Comparison of ENCODE assay signal across 8 cellular contexts in the genomic region with DNA sequence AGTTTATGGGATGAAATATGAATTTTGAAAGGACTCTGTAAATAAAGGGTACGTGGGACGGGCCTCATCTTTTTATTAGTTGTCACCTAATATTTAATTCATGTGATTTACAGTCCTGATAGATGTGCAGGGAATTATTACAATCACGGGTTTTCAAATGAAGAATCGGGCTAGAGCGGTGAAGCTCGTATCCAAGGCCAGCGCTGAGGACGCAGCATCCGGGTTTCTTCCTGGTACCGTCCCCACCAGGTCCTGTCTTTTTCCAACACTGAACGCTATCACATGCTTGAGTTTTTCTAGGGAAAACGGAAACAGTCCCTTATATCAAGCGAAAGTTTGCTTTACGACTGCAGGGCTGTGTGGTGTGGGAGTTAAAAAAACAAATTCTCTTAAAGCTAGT. TPM values are rescaled to one million over a fixed set of nuclear protein-coding genes. Genes with fewer than 3 reads are reported as not detected.
DNase-seq lines count a peak whose midpoint lies in the region; ATAC-seq, FAIRE-seq and TF ChIP-seq lines count a peak whose summit lies in the region.

No MANE protein-coding gene starts in this region.

- peaks cover 19% of the 10 kb centered on the region for H3K36me3 Mint-ChIP-seq in activated naive CD4-positive, alpha-beta T cell treated with anti-CD3 and anti-CD28 coated beads for 36 hours (ENCODE audit: low read depth)

- H3K27me3 ChIP-seq in H1 (replicated peaks in 1 of 4; ENCODE audit: control insufficient read depth in 3 of 4, extremely low read depth in 1 of 4, insufficient read depth in 3 of 4, low read length in 3 of 4), result no peaks in the 10 kb centered on the region
- no peaks in the 10 kb centered on the region for H3K27me3 ChIP-seq in upper lobe of left lung

- no peak overlapping the region for H2BK12ac ChIP-seq in H1 (ENCODE audit: low read depth, low read length)

- CTCF ChIA-PET in activated naive CD4-positive, alpha-beta T cell treated with anti-CD3 and anti-CD28 coated beads for 36 hours (lab: Charles Lee), result interaction anchor here (0.9 to 3.2 kb wide), 4 partner anchors 10 to 383 kb away, joined by 3 to 7 read pairs (median 3); no protein-coding TSS in a partner anchor
- CTCF ChIA-PET in H1 (lab: Charles Lee; ENCODE audit: partially characterized antibody), result interaction anchor here (0.6 to 2.2 kb wide), 8 partner anchors 9 to 303 kb away, joined by 3 to 10 read pairs (median 4); partner anchors contain the start of gene NDUFA6

- H2AFZ ChIP-seq in H1 (ENCODE audit: low read length), result no peak overlapping the region

- H3K9me3 Mint-ChIP-seq in activated naive CD4-positive, alpha-beta T cell treated with anti-CD3 and anti-CD28 coated beads for 36 hours, result no peaks in the 10 kb centered on the region

- H3K18ac ChIP-seq in H1 (ENCODE audit: extremely low read depth, low read length), result no peak overlapping the region

- peaks cover 2% of the 10 kb centered on the region for H3K23me2 ChIP-seq in H1 (ENCODE audit: low read depth, low read length)

- no peak overlapping the region for H3K23ac ChIP-seq in H1 (ENCODE audit: insufficient read length)

- no peak overlapping the region; the same call in 1 of the 2 replicates for H3K27ac ChIP-seq in H1 (ENCODE audit: low read depth, low read length)
- peak overlapping the region; percentile 95 to 99 (median 98) for H3K27ac ChIP-seq in upper lobe of left lung

- peak; percentile 36 for DNase-seq in activated naive CD4-positive, alpha-beta T cell treated with anti-CD3 and anti-CD28 coated beads for 36 hours
- no peak for DNase-seq in activated naive CD4-positive, alpha-beta T cell (lab: John Stamatoyannopoulos, UW)
- DNase-seq in H1 (ENCODE audit: low read depth in 1 of 2, low spot score in 2 of 2) (no peak), mesenteric fat pad (ENCODE audit: low spot score) (peak; percentile 39), upper lobe of left lung (peak in 1 of 2 donors; percentile 57)
- DNase-seq in stimulated activated CD4-positive, alpha-beta T cell treated with anti-CD3 and anti-CD28 coated beads, Interleukin-4, amount 100 ng/mL, for 1 hour, result no peak

- H4K5ac ChIP-seq in H1 (ENCODE audit: insufficient read length, low read depth, low read length), result no peak overlapping the region

- no peaks in the 10 kb centered on the region for H4K20me1 ChIP-seq in H1 (replicated peaks in 1 of 2; ENCODE audit: control insufficient read depth in 1 of 2, insufficient read depth in 2 of 2, low read length in 2 of 2)

- H2BK20ac ChIP-seq in H1 (ENCODE audit: low read length), result no peak overlapping the region

- peaks cover 3% of the 10 kb centered on the region; the same call in 1 of the 2 replicates for H3K79me1 ChIP-seq in H1 (ENCODE audit: low read depth, low read length)

- no peak overlapping the region for H3K56ac ChIP-seq in H1 (replicated peaks; ENCODE audit: insufficient read length, low read depth, low read length)

- H3K4me1 ChIP-seq in H1 (replicated peaks in 1 of 4; ENCODE audit: control insufficient read depth in 3 of 4, insufficient read depth in 4 of 4, low read length in 3 of 4) (peaks cover 0 to 4% (median 1%) of the 10 kb centered on the region in 4 experiments; a peak in 4 of 7 replicates), upper lobe of left lung (peaks cover 20 to 36% (median 25%) of the 10 kb centered on the region in 4 donors)

- H3K36me3 ChIP-seq in H1 (ENCODE audit: control insufficient read depth in 2 of 4, insufficient read depth in 4 of 4, low read length in 3 of 4) (peaks cover 3 to 15% (median 7%) of the 10 kb centered on the region in 4 experiments; a peak in 5 of 8 replicates), upper lobe of left lung (peaks cover 0 to 69% (median 33%) of the 10 kb centered on the region in 4 donors)

- intact Hi-C loops in activated naive CD4-positive, alpha-beta T cell treated with anti-CD3 and anti-CD28 coated beads for 36 hours (cut with micrococcal nuclease), result loop anchor here (1.0 kb wide), 2 partner anchors 10 to 459 kb away; partner anchors contain the start of genes DESI1, NDUFA6 and XRCC6

- POLR2A ChIA-PET in H1 (lab: Charles Lee; ENCODE audit: partially characterized antibody), result interaction anchor here (0.7 to 8.9 kb wide), 9 partner anchors 10 to 197 kb away, joined by 3 to 94 read pairs (median 5); partner anchors contain the start of genes NAGA and NDUFA6

- peak overlapping the region; percentile 65 to 87 (median 78) for H3K4me3 ChIP-seq in H1 (ENCODE audit: extremely low read depth in 1 of 4, insufficient read depth in 2 of 4, low read depth in 3 of 4, low read length in 4 of 4)
- H3K4me3 ChIP-seq in upper lobe of left lung, result peak overlapping the region; percentile 65 to 80 (median 70)

- peak overlapping the region; percentile 12; the same call in 1 of the 2 replicates for H2BK5ac ChIP-seq in H1 (ENCODE audit: low read depth, low read length)

- H3K14ac ChIP-seq in H1 (ENCODE audit: insufficient read length), result no peak overlapping the region

- no peaks in the 10 kb centered on the region for H3K27me3 Mint-ChIP-seq in activated naive CD4-positive, alpha-beta T cell treated with anti-CD3 and anti-CD28 coated beads for 36 hours (ENCODE audit: low read depth)

- peak overlapping the region in 3 of 4 experiments; percentile 71 to 96 (median 91); a peak in 4 of 7 replicates for H3K9ac ChIP-seq in H1 (replicated peaks in 1 of 4; ENCODE audit: extremely low read depth in 1 of 4, low read depth in 3 of 4, low read length in 3 of 4)

- no peak for FAIRE-seq in H1 (lab: Jason Lieb, UNC)

- ATAC-seq in SK-N-SH treated with all-trans-retinoic acid at 6 μM for 48 hours, result peak; percentile 48
- ATAC-seq in upper lobe of left lung (ENCODE audit: low FRiP score in 2 of 2), result no peak
- ATAC-seq in GM19467 (IDR thresholded peaks at IDR 0.05; ENCODE audit: unreplicated experiment), result no peak

- H4K91ac ChIP-seq in H1 (replicated peaks; ENCODE audit: insufficient read length, low read length), result no peak overlapping the region

- H3K4me3 Mint-ChIP-seq in activated naive CD4-positive, alpha-beta T cell treated with anti-CD3 and anti-CD28 coated beads for 36 hours, result peak overlapping the region; percentile 95

- no peak overlapping the region for H3K4ac ChIP-seq in H1 (replicated peaks; ENCODE audit: insufficient read length, low read depth, low read length)

- TF ChIP-seq CTCF in H1 (IDR thresholded peaks at IDR 0.05; ENCODE audit: control extremely low read depth in 1 of 3, insufficient read depth in 1 of 3, low read depth in 1 of 3, low read length in 3 of 3) (no peak), upper lobe of left lung (IDR thresholded peaks at IDR 0.05) (peak in 1 of 6 experiments; percentile 6)

- 36% methylated on average over 14 of the region's 14 CpGs; no CpG with 5 or more reads in 1 of the 2 experiments for WGBS in H1 (ENCODE audit: extremely low coverage in 1 of 2, insufficient coverage in 1 of 2, insufficient read length in 1 of 2, insufficient replicate concordance in 2 of 2, low coverage in 1 of 2, low lambda C conversion rate in 2 of 2, missing lambda C conversion rate in 1 of 2), 2 experiments
- 0 to 3% methylated on average over 14 of the region's 14 CpGs for WGBS in upper lobe of left lung, 2 donors

- no peaks in the 10 kb centered on the region for H3K9me3 ChIP-seq in H1 (ENCODE audit: insufficient read depth in 2 of 2, low read depth in 1 of 2, low read length in 1 of 2)
- no peaks in the 10 kb centered on the region for H3K9me3 ChIP-seq in upper lobe of left lung

- H3K4me2 ChIP-seq in H1 (ENCODE audit: insufficient read depth in 1 of 2, low read depth in 2 of 2, low read length in 2 of 2), result peak overlapping the region; percentile 82 to 86

- peaks cover 32% of the 10 kb centered on the region for H3K4me1 Mint-ChIP-seq in activated naive CD4-positive, alpha-beta T cell treated with anti-CD3 and anti-CD28 coated beads for 36 hours (ENCODE audit: low read depth)

- TF ChIP-seq RAD21 in H1 (IDR thresholded peaks at IDR 0.05 in 1 of 2, conservative IDR thresholded peaks at IDR 0.05 in 1 of 2; ENCODE audit: low read depth in 2 of 2, low read length in 2 of 2), result no peak

- peak overlapping the region; percentile 96 for H3K27ac Mint-ChIP-seq in activated naive CD4-positive, alpha-beta T cell treated with anti-CD3 and anti-CD28 coated beads for 36 hours

- TF ChIP-seq EP300 in H1 (IDR thresholded peaks at IDR 0.05; ENCODE audit: borderline replicate concordance in 1 of 2, low read depth in 2 of 2, low read length in 2 of 2) (no peak), upper lobe of left lung (IDR thresholded peaks at IDR 0.05) (no peak)

- H4K8ac ChIP-seq in H1 (ENCODE audit: extremely low read depth, insufficient read depth, low read length), result no peak overlapping the region

- TF ChIP-seq POLR2A in H1 (IDR thresholded peaks at IDR 0.05; ENCODE audit: control extremely low read depth in 1 of 2, low read depth in 2 of 2, low read length in 2 of 2), result no peak
- no peak for TF ChIP-seq POLR2A in upper lobe of left lung (IDR thresholded peaks at IDR 0.05)

- peaks cover 0 to 9% of the 10 kb centered on the region in 2 experiments; a peak in 2 of 4 replicates for H3K79me2 ChIP-seq in H1 (ENCODE audit: control insufficient read depth in 1 of 2, insufficient read depth in 2 of 2, low read length in 2 of 2)

- H2AK5ac ChIP-seq in H1 (ENCODE audit: low read depth, low read length), result no peak overlapping the region

- H2BK15ac ChIP-seq in H1 (ENCODE audit: low read length), result no peak overlapping the region

- H2BK120ac ChIP-seq in H1 (replicated peaks; ENCODE audit: low read depth, low read length), result no peak overlapping the region

RNA-seq across cellular contexts. Expression of gene SMDT1, which starts 0.8 kb away (rescaled TPM):
- 10 to 100 TPM; 50.2 to 56.2 TPM for total RNA-seq in activated naive CD4-positive, alpha-beta T cell treated with anti-CD3 and anti-CD28 coated beads for 36 hours
- total RNA-seq in H1 (2021; fragmentation: NEBNext Ultra II Directional; extraction: Animal tissue kit (Norgen Biotek cat#: 25700)), result 35.6 and 36.0 TPM in 2 replicates
- 34.9 and 40.7 TPM in 2 replicates for polyA plus RNA-seq in H1 (2011; rRNA removed)
- 24.5 TPM for polyA plus RNA-seq in H1 (2011; cell fraction: cytosol; rRNA removed)
- 19.7 TPM for polyA plus RNA-seq in H1 (2011; cell fraction: nucleus; rRNA removed)
- 36.3 to 59.7 TPM (median 47.1 TPM) in 4 replicates for polyA plus RNA-seq in H1 (2012, experiment 1 of 2)
- 15.3 TPM for polyA plus RNA-seq in H1 (2012, experiment 2 of 2)
- polyA plus RNA-seq in H1 (2013, experiment 1 of 2), result 21.7 TPM
- polyA plus RNA-seq in H1 (2013, experiment 2 of 2), result 22.2 TPM
- 2.6 and 5.5 TPM in 2 replicates for polyA minus RNA-seq in H1 (2011; rRNA and poly(A)+ RNA removed)
- 3.0 TPM for polyA minus RNA-seq in H1 (2011; cell fraction: cytosol; rRNA and poly(A)+ RNA removed)
- 10.3 TPM for polyA minus RNA-seq in H1 (2011; cell fraction: nucleus; rRNA and poly(A)+ RNA removed)
- total RNA-seq in mesenteric fat pad (69.3 TPM), upper lobe of left lung (100 to 1,000 TPM in 1 of 6 donors, 10 to 100 TPM in 5; 11.2 to 135 (median 27.2) TPM)

RNA-seq across cellular contexts. Expression of gene PHETA2, which starts 6.2 kb away (rescaled TPM):
- total RNA-seq in activated naive CD4-positive, alpha-beta T cell treated with anti-CD3 and anti-CD28 coated beads for 36 hours, result under 1 TPM; 0.74 to 0.86 TPM
- 7.4 and 8.0 TPM in 2 replicates for total RNA-seq in H1 (2021; fragmentation: NEBNext Ultra II Directional; extraction: Animal tissue kit (Norgen Biotek cat#: 25700))
- polyA plus RNA-seq in H1 (2011; rRNA removed), result 7.6 and 8.4 TPM in 2 replicates
- 9.3 TPM for polyA plus RNA-seq in H1 (2011; cell fraction: cytosol; rRNA removed)
- polyA plus RNA-seq in H1 (2011; cell fraction: nucleus; rRNA removed), result 9.5 TPM
- polyA plus RNA-seq in H1 (2012, experiment 1 of 2), result 6.3 to 9.1 TPM (median 8.2 TPM) in 4 replicates
- 10.9 TPM for polyA plus RNA-seq in H1 (2012, experiment 2 of 2)
- 3.1 TPM for polyA plus RNA-seq in H1 (2013, experiment 1 of 2)
- polyA plus RNA-seq in H1 (2013, experiment 2 of 2), result 3.5 TPM
- 3.6 and 4.8 TPM in 2 replicates for polyA minus RNA-seq in H1 (2011; rRNA and poly(A)+ RNA removed)
- 3.1 TPM for polyA minus RNA-seq in H1 (2011; cell fraction: cytosol; rRNA and poly(A)+ RNA removed)
- polyA minus RNA-seq in H1 (2011; cell fraction: nucleus; rRNA and poly(A)+ RNA removed), result 5.3 TPM
- total RNA-seq in mesenteric fat pad (11.0 TPM), upper lobe of left lung (10 to 100 TPM in 5 of 6 donors, 1 to 10 TPM in 1; 7.3 to 18.5 (median 13.6) TPM)

RNA-seq across cellular contexts. Expression of gene NAGA, which starts 9.7 kb away (rescaled TPM):
- total RNA-seq in activated naive CD4-positive, alpha-beta T cell treated with anti-CD3 and anti-CD28 coated beads for 36 hours, result 10 to 100 TPM; 14.6 to 15.9 TPM
- total RNA-seq in H1 (2021; fragmentation: NEBNext Ultra II Directional; extraction: Animal tissue kit (Norgen Biotek cat#: 25700)), result 14.7 and 14.8 TPM in 2 replicates
- 30.7 and 39.5 TPM in 2 replicates for polyA plus RNA-seq in H1 (2011; rRNA removed)
- 30.8 TPM for polyA plus RNA-seq in H1 (2011; cell fraction: cytosol; rRNA removed)
- 40.3 TPM for polyA plus RNA-seq in H1 (2011; cell fraction: nucleus; rRNA removed)
- 17.1 to 23.7 TPM (median 19.8 TPM) in 4 replicates for polyA plus RNA-seq in H1 (2012, experiment 1 of 2)
- 18.9 TPM for polyA plus RNA-seq in H1 (2012, experiment 2 of 2)
- 20.2 TPM for polyA plus RNA-seq in H1 (2013, experiment 1 of 2)
- polyA plus RNA-seq in H1 (2013, experiment 2 of 2), result 20.8 TPM
- polyA minus RNA-seq in H1 (2011; rRNA and poly(A)+ RNA removed), result 35.3 and 40.0 TPM in 2 replicates
- 18.3 TPM for polyA minus RNA-seq in H1 (2011; cell fraction: cytosol; rRNA and poly(A)+ RNA removed)
- polyA minus RNA-seq in H1 (2011; cell fraction: nucleus; rRNA and poly(A)+ RNA removed), result 14.3 TPM
- total RNA-seq in mesenteric fat pad (25.8 TPM), upper lobe of left lung (10 to 100 TPM; 25.5 to 42.3 (median 34.4) TPM)

RNA-seq across cellular contexts. Expression of gene NDUFA6, which starts 10.3 kb away (rescaled TPM):
- 100 to 1,000 TPM; 122 to 126 TPM for total RNA-seq in activated naive CD4-positive, alpha-beta T cell treated with anti-CD3 and anti-CD28 coated beads for 36 hours
- 99.5 and 105 TPM in 2 replicates for total RNA-seq in H1 (2021; fragmentation: NEBNext Ultra II Directional; extraction: Animal tissue kit (Norgen Biotek cat#: 25700))
- polyA plus RNA-seq in H1 (2011; rRNA removed), result 60.1 and 76.2 TPM in 2 replicates
- polyA plus RNA-seq in H1 (2011; cell fraction: cytosol; rRNA removed), result 106 TPM
- 45.7 TPM for polyA plus RNA-seq in H1 (2011; cell fraction: nucleus; rRNA removed)
- polyA plus RNA-seq in H1 (2012, experiment 1 of 2), result 119 to 140 TPM (median 130 TPM) in 4 replicates
- polyA plus RNA-seq in H1 (2012, experiment 2 of 2), result 88.8 TPM
- polyA plus RNA-seq in H1 (2013, experiment 1 of 2), result 130 TPM
- polyA plus RNA-seq in H1 (2013, experiment 2 of 2), result 129 TPM
- 15.0 and 17.8 TPM in 2 replicates for polyA minus RNA-seq in H1 (2011; rRNA and poly(A)+ RNA removed)
- polyA minus RNA-seq in H1 (2011; cell fraction: cytosol; rRNA and poly(A)+ RNA removed), result 25.5 TPM
- polyA minus RNA-seq in H1 (2011; cell fraction: nucleus; rRNA and poly(A)+ RNA removed), result 15.1 TPM
- total RNA-seq in mesenteric fat pad, result 55.8 TPM
- total RNA-seq in upper lobe of left lung, result 10 to 100 TPM in 5 of 6 donors, 1 to 10 TPM in 1; 7.3 to 51.4 (median 46.4) TPM

RNA-seq across cellular contexts. Expression of gene CYP2D6, which starts 50.3 kb away (rescaled TPM):
- 1 to 10 TPM in 1 of 2 experiments, under 1 TPM in 1; 0.89 to 1.4 TPM for total RNA-seq in activated naive CD4-positive, alpha-beta T cell treated with anti-CD3 and anti-CD28 coated beads for 36 hours
- 0.77 and 0.93 TPM in 2 replicates for total RNA-seq in H1 (2021; fragmentation: NEBNext Ultra II Directional; extraction: Animal tissue kit (Norgen Biotek cat#: 25700))
- 1.7 TPM in 2 replicates for polyA plus RNA-seq in H1 (2011; rRNA removed)
- 1.3 TPM for polyA plus RNA-seq in H1 (2011; cell fraction: cytosol; rRNA removed)
- polyA plus RNA-seq in H1 (2011; cell fraction: nucleus; rRNA removed), result 7.8 TPM
- 1.2 to 2.4 TPM (median 1.5 TPM) in 4 replicates for polyA plus RNA-seq in H1 (2012, experiment 1 of 2)
- polyA plus RNA-seq in H1 (2012, experiment 2 of 2), result 0.47 TPM
- 0.61 TPM for polyA plus RNA-seq in H1 (2013, experiment 1 of 2)
- 0.46 TPM for polyA plus RNA-seq in H1 (2013, experiment 2 of 2)
- polyA minus RNA-seq in H1 (2011; rRNA and poly(A)+ RNA removed), result 0.46 and 0.79 TPM in 2 replicates
- polyA minus RNA-seq in H1 (2011; cell fraction: cytosol; rRNA and poly(A)+ RNA removed), result not detected
- polyA minus RNA-seq in H1 (2011; cell fraction: nucleus; rRNA and poly(A)+ RNA removed), result 1.4 TPM
- total RNA-seq in mesenteric fat pad (0.26 TPM), upper lobe of left lung (1 to 10 TPM in 4 of 6 donors, under 1 TPM in 2; 0.46 to 4.2 (median 1.9) TPM)

Comparison
In these comparisons a context has a peak if more than half of its experiments do, and no peak if none do; other contexts are left out.
1. DNase-seq: peak in activated naive CD4-positive, alpha-beta T cell treated with anti-CD3 and anti-CD28 coated beads for 36 hours (single experiment) and mesenteric fat pad (single experiment); none in activated naive CD4-positive, alpha-beta T cell (0 of 4), H1 (0 of 2) and stimulated activated CD4-positive, alpha-beta T cell treated with anti-CD3 and anti-CD28 coated beads, Interleukin-4, amount 100 ng/mL, for 1 hour (single experiment).